8 cellular contexts compared by ENCODE assay signal in genomic region chr3:140933109-140933508, GRCh38.
"Had no signal": no experiment of that assay in that cellular context is flagged by ENCODE, and none has a peak within 500 bp of the region (broad histone marks: within the 10 kb centered on the region; RNA-seq: fewer than 3 reads in every experiment).

No MANE protein-coding gene starts in this region.

- H3K4me3 ChIP-seq: GM12878 had no signal

- DNase-seq: GDM1, GF-D8 had no signal

- ATAC-seq: GM12878 had no signal

- FAIRE-seq: G401.6, GM12878, GM12891, GM12892, GM18507, GM19239 had no signal
